ENCODE assay signal across 10 cellular contexts in genomic region chr4:184386271-184386781, GRCh38.
A peak's percentile ranks its signal among the peaks of the same experiment; 100 is the strongest.
DNase-seq lines count a peak whose midpoint lies in the region; ATAC-seq and TF ChIP-seq lines count a peak whose summit lies in the region.
"Had no signal": no experiment of that assay in that cellular context is flagged by ENCODE, and none has a peak within 500 bp of the region (broad histone marks: within the 10 kb centered on the region; RNA-seq: fewer than 3 reads in every experiment).

No MANE protein-coding gene starts in this region.

- H2AFZ ChIP-seq in hepatocyte: no peak overlapping the region

- H3K27ac ChIP-seq in HUES64 (ENCODE audit: low read depth, low read length) (peak overlapping the region; percentile 81), hepatocyte (peak overlapping the region; percentile 98), spleen (peak overlapping the region in 7 of 8 donors; percentile 53 to 85 (median 81)), A673 (ENCODE audit: low read depth, low read length, poor library complexity, severe bottlenecking) (no peak overlapping the region)

- H3K27me3 ChIP-seq in HUES64 (ENCODE audit: insufficient read depth, low read length): no peaks in the 10 kb centered on the region
- H3K27me3 ChIP-seq in hepatocyte: no peaks in the 10 kb centered on the region
- no peaks in the 10 kb centered on the region for H3K27me3 ChIP-seq in spleen (replicated peaks in 1 of 7)
- no peaks in the 10 kb centered on the region for H3K27me3 ChIP-seq in A673 (replicated peaks; ENCODE audit: insufficient read depth, low read depth, low read length, poor library complexity)

- H3K36me3 Mint-ChIP-seq in WTC11: peaks cover 16% of the 10 kb centered on the region

- CTCF ChIA-PET in WTC11 (lab: Charles Lee) (interaction anchor here (0.7 to 1.6 kb wide), 2 partner anchors 38 to 123 kb away, joined by 3 to 8 read pairs; no protein-coding TSS in a partner anchor), A673 (lab: Charles Lee) (no interaction called here)

- peak overlapping the region; percentile 38 for H3K9ac ChIP-seq in HUES64 (ENCODE audit: low read depth, low read length)

- no peak for TF ChIP-seq POLR2A in spleen (IDR thresholded peaks at IDR 0.05)

- no peaks in the 10 kb centered on the region for H3K9me2 ChIP-seq in hepatocyte (replicated peaks; ENCODE audit: insufficient read depth)

- 26% methylated on average over 10 of the region's 10 CpGs for WGBS in HUES64
- WGBS in hepatocyte (ENCODE audit: low lambda C conversion rate, missing lambda C conversion rate): 60% methylated on average over 10 of the region's 10 CpGs
- 47 to 54% (median 49%) methylated on average over 10 of the region's 10 CpGs for WGBS in spleen, 5 donors

- peak overlapping the region; percentile 32; the same call in 1 of the 2 replicates for H3K4me3 Mint-ChIP-seq in WTC11

- H3K27me3 Mint-ChIP-seq in WTC11 (ENCODE audit: low read depth): no peaks in the 10 kb centered on the region
- H3K27me3 Mint-ChIP-seq: progenitor cell of endocrine pancreas had no signal

- H3K36me3 ChIP-seq in HUES64 (ENCODE audit: insufficient read depth, low read length) (peaks cover 9% of the 10 kb centered on the region), hepatocyte (replicated peaks; ENCODE audit: insufficient read depth, low read depth) (peaks cover 3% of the 10 kb centered on the region), spleen (peaks cover 3 to 64% (median 42%) of the 10 kb centered on the region in 6 donors), A673 (ENCODE audit: insufficient read depth, low read length, poor library complexity, severe bottlenecking) (peaks cover 12% of the 10 kb centered on the region)

- no peaks in the 10 kb centered on the region for H4K20me1 ChIP-seq in hepatocyte (ENCODE audit: insufficient read depth, poor library complexity, severe bottlenecking)

- H3K4me1 ChIP-seq in HUES64 (ENCODE audit: insufficient read depth, low read length) (peaks cover 73% of the 10 kb centered on the region), hepatocyte (ENCODE audit: insufficient read depth) (peaks cover 58% of the 10 kb centered on the region), spleen (peaks cover 47 to 92% (median 68%) of the 10 kb centered on the region in 6 donors), A673 (ENCODE audit: insufficient read depth, low read length, poor library complexity, severe bottlenecking) (peaks cover 42% of the 10 kb centered on the region)

- ATAC-seq in WTC11: peak; percentile 71
- no peak for ATAC-seq in GM18519 (IDR thresholded peaks at IDR 0.05; ENCODE audit: low FRiP score, unreplicated experiment)

- DNase-seq in WTC11 (ENCODE audit: low spot score) (peak; percentile 25), hepatocyte (ENCODE audit: low spot score) (peak; percentile 69), spleen (no peak), HuH-7.5 (ENCODE audit: low spot score) (no peak), NCI-H1092 (lab: John Stamatoyannopoulos, UW) (no peak), A673 (ENCODE audit: low spot score) (no peak)
- DNase-seq: activated CD4-positive, alpha-beta T cell treated with anti-CD3 and anti-CD28 coated beads, Interleukin-2, amount 50 U/mL, for 1 hour had no signal

- intact Hi-C loops in spleen (cut with DNase I; ENCODE audit: low total_unique reads) (loop anchor here (10.0 kb wide), 1 partner anchor 92 kb away; no protein-coding TSS in a partner anchor), A673 (cut with micrococcal nuclease; ENCODE audit: unreplicated experiment) (no loop called here)

- peak overlapping the region; percentile 65 for H3K4me2 ChIP-seq in hepatocyte

- POLR2A ChIA-PET in WTC11 (lab: Charles Lee) (interaction anchor here (0.6 kb wide), 1 partner anchor 336 kb away, joined by 3 read pairs; no protein-coding TSS in a partner anchor), A673 (lab: Charles Lee; ENCODE audit: low non-redundant PET) (no interaction called here)

- H3K27ac Mint-ChIP-seq in WTC11: peak overlapping the region; percentile 99

- TF ChIP-seq CTCF in WTC11 (IDR thresholded peaks at IDR 0.05) (no peak), hepatocyte (IDR thresholded peaks at IDR 0.05; ENCODE audit: poor library complexity) (no peak), spleen (IDR thresholded peaks at IDR 0.05 in 8 of 11, conservative IDR thresholded peaks at IDR 0.05 in 3 of 11) (no peak), A673 (conservative IDR thresholded peaks at IDR 0.05; ENCODE audit: low read depth, low read length) (no peak)

- H3K9me3 Mint-ChIP-seq in WTC11: peaks cover 3% of the 10 kb centered on the region

- H3K9me3 ChIP-seq in HUES64 (ENCODE audit: insufficient read depth, low read depth, low read length) (no peaks in the 10 kb centered on the region), hepatocyte (ENCODE audit: low read depth) (no peaks in the 10 kb centered on the region), spleen (no peaks in the 10 kb centered on the region), A673 (ENCODE audit: low read depth, low read length, poor library complexity, severe bottlenecking) (no peaks in the 10 kb centered on the region)

- H3K4me1 Mint-ChIP-seq in WTC11: peaks cover 95% of the 10 kb centered on the region

- H3K79me2 ChIP-seq in hepatocyte: no peaks in the 10 kb centered on the region

- H3K4me3 ChIP-seq in HUES64 (ENCODE audit: low read length) (no peak overlapping the region), hepatocyte (no peak overlapping the region), spleen (no peak overlapping the region), A673 (ENCODE audit: low read depth, low read length, poor library complexity, severe bottlenecking) (no peak overlapping the region)

- BruUV-seq in A673 (replicated peaks; lab: Mats Ljungman, UMichigan): no TSS peak

TF ChIP-seq in WTC11, 78 proteins besides CTCF, POLR2A, EP300 and RAD21:
- TF ChIP-seq USF2 (CRISPR knock-in tag; IDR thresholded peaks at IDR 0.05) (peak; percentile 91), ZNF512 (CRISPR knock-in tag; IDR thresholded peaks at IDR 0.05; ENCODE audit: borderline replicate concordance) (no peak), NFE2L1 (CRISPR knock-in tag; IDR thresholded peaks at IDR 0.05) (0 out of 2 replicates have a peak, but pooled peaks have one; percentile 61), USF1 (CRISPR knock-in tag; IDR thresholded peaks at IDR 0.05) (peak; percentile 89), ATF3 (CRISPR knock-in tag; conservative IDR thresholded peaks at IDR 0.05) (no peak), EMX1 (CRISPR knock-in tag; IDR thresholded peaks at IDR 0.05) (no peak)

Comparison
In these comparisons a context has a peak if more than half of its experiments do, and no peak if none do; other contexts are left out.
1. DNase-seq: peak in WTC11 (single experiment) and hepatocyte (single experiment); none in spleen (single experiment), HuH-7.5 (single experiment), NCI-H1092 (single experiment) and A673 (single experiment).